Comparison of ENCODE assay signal across 9 cellular contexts in the genomic region with DNA sequence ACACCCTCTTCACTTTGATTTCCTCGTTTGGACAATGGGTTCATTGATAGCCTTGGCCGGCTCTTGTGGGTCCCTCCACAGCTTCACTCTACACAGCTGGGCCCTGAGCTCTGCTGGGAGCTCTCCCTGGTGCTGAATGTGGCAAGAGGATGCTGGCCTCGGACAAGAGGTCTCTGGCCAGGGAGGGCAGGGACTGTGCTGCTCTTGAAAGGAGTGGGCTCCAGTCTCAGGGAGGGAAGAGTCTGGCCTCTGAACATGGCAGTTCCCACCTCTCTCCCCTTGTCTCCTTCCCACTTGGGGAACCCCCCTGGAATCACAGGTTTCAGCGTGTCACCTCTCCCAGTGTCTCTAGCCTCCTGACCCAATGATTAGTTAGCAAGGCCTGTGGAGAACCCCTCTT. TPM values are rescaled to one million over a fixed set of nuclear protein-coding genes. Genes with fewer than 3 reads are reported as not detected.
DNase-seq lines count a peak whose midpoint lies in the region; ATAC-seq, FAIRE-seq and TF ChIP-seq lines count a peak whose summit lies in the region.
"Had no signal": no experiment of that assay in that cellular context is flagged by ENCODE, and none has a peak within 500 bp of the region (broad histone marks: within the 10 kb centered on the region; RNA-seq: fewer than 3 reads in every experiment).

No MANE protein-coding gene starts in this region.

- H2BK120ac ChIP-seq in IMR-90 (ENCODE audit: low read depth, low read length): no peak overlapping the region

- peaks cover 45% of the 10 kb centered on the region for H3K27me3 Mint-ChIP-seq in activated naive CD8-positive, alpha-beta T cell treated with anti-CD3 and anti-CD28 coated beads, Interleukin-2, amount 10 ng/mL, durations not matched to agents 7 days and 5 days

- WGBS in IMR-90 (ENCODE audit: extremely low coverage in 2 of 2, insufficient read length in 1 of 2), 2 experiments: 30% methylated on average over 2 of the region's 4 CpGs; no CpG with 5 or more reads in 1 of the 2 experiments

- POLR2A ChIA-PET in IMR-90 (lab: Charles Lee; ENCODE audit: unreplicated experiment): interaction anchor here (0.6 kb wide), 1 partner anchor 41 kb away, joined by 3 read pairs; no protein-coding TSS in a partner anchor
- POLR2A ChIA-PET in activated naive CD8-positive, alpha-beta T cell treated with anti-CD3 and anti-CD28 coated beads, Interleukin-2, amount 10 ng/mL, durations not matched to agents 7 days and 5 days (lab: Charles Lee): no interaction called here

- H3K27me3 ChIP-seq in DND-41 (ENCODE audit: insufficient read depth, low read length, poor library complexity) (no peaks in the 10 kb centered on the region), IMR-90 (ENCODE audit: control insufficient read depth, insufficient read depth, low read length) (peaks cover 67% of the 10 kb centered on the region)

- no peak for TF ChIP-seq RAD21 in IMR-90 (IDR thresholded peaks at IDR 0.05; ENCODE audit: low read length)

- DNase-seq in DND-41 (peak; percentile 57), IMR-90 (peak; percentile 80), hypothalamus (lab: John Stamatoyannopoulos, UW) (peak in 44 of 51 donors; percentile 6 to 88 (median 57)), NCI-H2171 (lab: John Stamatoyannopoulos, UW) (no peak), GM12892 (ENCODE audit: insufficient read length) (no peak)
- DNase-seq in activated naive CD8-positive, alpha-beta T cell treated with anti-CD3 and anti-CD28 coated beads, Interleukin-2, amount 10 ng/mL, durations not matched to agents 7 days and 5 days: peak; percentile 58
- peak; percentile 57 for DNase-seq in stimulated activated CD8-positive, alpha-beta memory T cell treated with anti-CD3 and anti-CD28 coated beads, Interleukin-4, amount 100 ng/mL, for 48 hours

- H3K4me1 ChIP-seq in DND-41 (ENCODE audit: insufficient read depth, low read length) (no peaks in the 10 kb centered on the region), IMR-90 (ENCODE audit: control insufficient read depth, insufficient read depth, low read length) (no peaks in the 10 kb centered on the region)

- no peak overlapping the region for H4K91ac ChIP-seq in IMR-90 (ENCODE audit: insufficient read depth, low read depth, low read length)

- no peak overlapping the region for H3K9ac ChIP-seq in DND-41 (ENCODE audit: low read depth, low read length)
- H3K9ac ChIP-seq in IMR-90 (ENCODE audit: low read depth, low read length): no peak overlapping the region

- no peaks in the 10 kb centered on the region for H3K79me1 ChIP-seq in IMR-90 (ENCODE audit: low read depth in 1 of 2, low read length in 2 of 2)

- H4K5ac ChIP-seq in IMR-90 (ENCODE audit: low read depth, low read length): no peak overlapping the region

- TF ChIP-seq CTCF in DND-41 (IDR thresholded peaks at IDR 0.05; ENCODE audit: borderline replicate concordance, extremely low read depth, low read length, poor library complexity, severe bottlenecking) (no peak), IMR-90 (conservative IDR thresholded peaks at IDR 0.05; ENCODE audit: low read depth, low read length) (no peak)

- CTCF ChIA-PET in IMR-90 (lab: Yijun Ruan, JAX): interaction anchor here (1.0 kb wide), 1 partner anchor 27 kb away, joined by 3 read pairs; no protein-coding TSS in a partner anchor

- H3K36me3 ChIP-seq in DND-41 (ENCODE audit: insufficient read depth, low read length): no peaks in the 10 kb centered on the region
- H3K36me3 ChIP-seq in IMR-90 (ENCODE audit: control insufficient read depth, insufficient read depth, low read length): no peaks in the 10 kb centered on the region

- H3K4me1 Mint-ChIP-seq in activated naive CD8-positive, alpha-beta T cell treated with anti-CD3 and anti-CD28 coated beads, Interleukin-2, amount 10 ng/mL, durations not matched to agents 7 days and 5 days: no peaks in the 10 kb centered on the region

- H3K56ac ChIP-seq in IMR-90 (ENCODE audit: extremely low read depth, insufficient read depth, low read length): no peak overlapping the region

- dilution Hi-C loops in IMR-90 (cut with HindIII; ENCODE audit: low sequenced_read_pairs, unreplicated experiment): no loop called here

- H3K23ac ChIP-seq in IMR-90 (ENCODE audit: low read depth, low read length): no peak overlapping the region

- H2BK15ac ChIP-seq in IMR-90 (ENCODE audit: low read depth, low read length): no peak overlapping the region

- no peak for FAIRE-seq in GM12892 (lab: Jason Lieb, UNC)
- FAIRE-seq: colon had no signal

- H3K36me3 Mint-ChIP-seq in activated naive CD8-positive, alpha-beta T cell treated with anti-CD3 and anti-CD28 coated beads, Interleukin-2, amount 10 ng/mL, durations not matched to agents 7 days and 5 days: no peaks in the 10 kb centered on the region

- H3K9me3 ChIP-seq in DND-41 (ENCODE audit: insufficient read depth, low read length, severe bottlenecking): no peaks in the 10 kb centered on the region
- no peaks in the 10 kb centered on the region for H3K9me3 ChIP-seq in IMR-90 (ENCODE audit: control insufficient read depth, insufficient read depth, low read length)

- no peak overlapping the region for H3K4ac ChIP-seq in IMR-90 (ENCODE audit: low read depth, low read length)

- H2BK20ac ChIP-seq in IMR-90 (ENCODE audit: low read depth, low read length): no peak overlapping the region

- no peak overlapping the region for H3K27ac Mint-ChIP-seq in activated naive CD8-positive, alpha-beta T cell treated with anti-CD3 and anti-CD28 coated beads, Interleukin-2, amount 10 ng/mL, durations not matched to agents 7 days and 5 days

- H2AK5ac ChIP-seq in IMR-90 (ENCODE audit: low read depth, low read length): no peak overlapping the region

- H2AFZ ChIP-seq in DND-41 (ENCODE audit: low read depth, low read length): no peak overlapping the region
- no peak overlapping the region for H2AFZ ChIP-seq in IMR-90 (replicated peaks; ENCODE audit: low read length, poor library complexity)

- in situ Hi-C loops in IMR-90 (cut with MboI; ENCODE audit: low sequenced_read_pairs): no loop called here

- H3K4me3 ChIP-seq in DND-41 (ENCODE audit: low read depth in 1 of 2, low read length in 2 of 2): no peak overlapping the region
- H3K4me3 ChIP-seq in IMR-90 (ENCODE audit: insufficient read depth, low read depth, low read length): no peak overlapping the region

- H3K14ac ChIP-seq in IMR-90 (replicated peaks; ENCODE audit: low read depth, low read length): no peak overlapping the region

- no peaks in the 10 kb centered on the region for H3K9me1 ChIP-seq in IMR-90 (ENCODE audit: insufficient read depth, low read length)

- no peak overlapping the region for H3K18ac ChIP-seq in IMR-90 (ENCODE audit: low read depth, low read length)

- H2AK9ac ChIP-seq in IMR-90 (replicated peaks; ENCODE audit: low read depth, low read length, poor library complexity): no peak overlapping the region

- H3K27ac ChIP-seq in DND-41 (ENCODE audit: low read length) (no peak overlapping the region), IMR-90 (ENCODE audit: insufficient read depth, low read length) (no peak overlapping the region)

- H3K9me3 Mint-ChIP-seq in activated naive CD8-positive, alpha-beta T cell treated with anti-CD3 and anti-CD28 coated beads, Interleukin-2, amount 10 ng/mL, durations not matched to agents 7 days and 5 days: no peaks in the 10 kb centered on the region

- H3K79me2 ChIP-seq in DND-41 (ENCODE audit: insufficient read depth, low read length): no peaks in the 10 kb centered on the region

- H2BK5ac ChIP-seq in IMR-90 (ENCODE audit: low read depth, low read length, poor library complexity, severe bottlenecking): no peak overlapping the region

- H3K4me2 ChIP-seq in DND-41 (ENCODE audit: insufficient read depth, low read length): no peak overlapping the region
- H3K4me2 ChIP-seq in IMR-90 (ENCODE audit: low read depth, low read length): no peak overlapping the region

- TF ChIP-seq POLR2A in IMR-90 (IDR thresholded peaks at IDR 0.05; ENCODE audit: low read depth, low read length) (no peak), GM12892 (IDR thresholded peaks at IDR 0.05; ENCODE audit: low read depth, low read length) (no peak)

- ATAC-seq in DND-41 (ENCODE audit: insufficient read depth, low read depth) (peak; percentile 80), IMR-90 (ENCODE audit: low read depth) (peak; percentile 95), GM18858 (IDR thresholded peaks at IDR 0.05; ENCODE audit: unreplicated experiment) (no peak)
- peak; percentile 62 for ATAC-seq in activated naive CD8-positive, alpha-beta T cell treated with anti-CD3 and anti-CD28 coated beads, Interleukin-2, amount 10 ng/mL, durations not matched to agents 7 days and 5 days (ENCODE audit: low read depth)

- no peak overlapping the region for H3K4me3 Mint-ChIP-seq in activated naive CD8-positive, alpha-beta T cell treated with anti-CD3 and anti-CD28 coated beads, Interleukin-2, amount 10 ng/mL, durations not matched to agents 7 days and 5 days

- BruUV-seq in IMR-90 (replicated peaks; lab: Mats Ljungman, UMichigan): no TSS peak

- intact Hi-C loops in IMR-90 (cut with micrococcal nuclease): no loop called here

- H4K8ac ChIP-seq in IMR-90 (ENCODE audit: low read depth in 2 of 2, low read length in 2 of 2): no peak overlapping the region

- peaks cover 15% of the 10 kb centered on the region for H4K20me1 ChIP-seq in DND-41 (ENCODE audit: insufficient read depth, low read length)
- H4K20me1 ChIP-seq in IMR-90 (ENCODE audit: insufficient read depth, low read length): peaks cover 14% of the 10 kb centered on the region

RNA-seq across cellular contexts. Expression of gene CABP7, which starts 3.0 kb away (rescaled TPM):
- total RNA-seq in IMR-90 (2012; rRNA removed): under 0.01 TPM in 2 replicates
- polyA plus RNA-seq in IMR-90 (2012; rRNA removed): 0.03 and 0.06 TPM in 2 replicates
- 0.07 and 0.11 TPM in 2 replicates for polyA plus RNA-seq in IMR-90 (2012; cell fraction: cytosol; rRNA removed)
- polyA plus RNA-seq in IMR-90 (2012; cell fraction: nucleus; rRNA removed; ENCODE audit: low replicate concordance): 0.05 TPM in 2 replicates
- total RNA-seq in activated naive CD8-positive, alpha-beta T cell treated with anti-CD3 and anti-CD28 coated beads, Interleukin-2, amount 10 ng/mL, durations not matched to agents 7 days and 5 days: under 1 TPM in 1 of 2 experiments, not detected in 1; 0.09 TPM
- polyA plus RNA-seq in GM12892 (2012; ENCODE audit: missing spikeins): 0.08 TPM

RNA-seq across cellular contexts. Expression of gene ZMAT5, which starts 50.0 kb away (rescaled TPM):
- total RNA-seq in IMR-90 (2012; rRNA removed): 16.1 and 21.7 TPM in 2 replicates
- polyA plus RNA-seq in IMR-90 (2012; rRNA removed): 31.8 and 33.7 TPM in 2 replicates
- polyA plus RNA-seq in IMR-90 (2012; cell fraction: cytosol; rRNA removed): 27.5 and 37.0 TPM in 2 replicates
- polyA plus RNA-seq in IMR-90 (2012; cell fraction: nucleus; rRNA removed; ENCODE audit: low replicate concordance): 14.7 and 18.7 TPM in 2 replicates
- 10 to 100 TPM; 19.4 to 20.6 TPM for total RNA-seq in activated naive CD8-positive, alpha-beta T cell treated with anti-CD3 and anti-CD28 coated beads, Interleukin-2, amount 10 ng/mL, durations not matched to agents 7 days and 5 days
- 14.7 TPM for polyA plus RNA-seq in GM12892 (2012; ENCODE audit: missing spikeins)

RNA-seq across cellular contexts. Expression of gene UQCR10, which starts 50.4 kb away (rescaled TPM):
- total RNA-seq in IMR-90 (2012; rRNA removed): 103 and 131 TPM in 2 replicates
- 260 and 285 TPM in 2 replicates for polyA plus RNA-seq in IMR-90 (2012; rRNA removed)
- 186 and 231 TPM in 2 replicates for polyA plus RNA-seq in IMR-90 (2012; cell fraction: cytosol; rRNA removed)
- 43.0 and 59.7 TPM in 2 replicates for polyA plus RNA-seq in IMR-90 (2012; cell fraction: nucleus; rRNA removed; ENCODE audit: low replicate concordance)
- total RNA-seq in activated naive CD8-positive, alpha-beta T cell treated with anti-CD3 and anti-CD28 coated beads, Interleukin-2, amount 10 ng/mL, durations not matched to agents 7 days and 5 days: 10 to 100 TPM; 83.6 to 84.2 TPM
- polyA plus RNA-seq in GM12892 (2012; ENCODE audit: missing spikeins): 154 TPM

Comparison
In these comparisons a context has a peak if more than half of its experiments do, and no peak if none do; other contexts are left out.
1. DNase-seq: peak in DND-41 (single experiment), IMR-90 (single experiment), activated naive CD8-positive, alpha-beta T cell treated with anti-CD3 and anti-CD28 coated beads, Interleukin-2, amount 10 ng/mL, durations not matched to agents 7 days and 5 days (single experiment), hypothalamus (44 of 51) and stimulated activated CD8-positive, alpha-beta memory T cell treated with anti-CD3 and anti-CD28 coated beads, Interleukin-4, amount 100 ng/mL, for 48 hours (single experiment); none in NCI-H2171 (single experiment) and GM12892 (single experiment).